Comparison of ENCODE assay signal across 17 cellular contexts in the genomic region with DNA sequence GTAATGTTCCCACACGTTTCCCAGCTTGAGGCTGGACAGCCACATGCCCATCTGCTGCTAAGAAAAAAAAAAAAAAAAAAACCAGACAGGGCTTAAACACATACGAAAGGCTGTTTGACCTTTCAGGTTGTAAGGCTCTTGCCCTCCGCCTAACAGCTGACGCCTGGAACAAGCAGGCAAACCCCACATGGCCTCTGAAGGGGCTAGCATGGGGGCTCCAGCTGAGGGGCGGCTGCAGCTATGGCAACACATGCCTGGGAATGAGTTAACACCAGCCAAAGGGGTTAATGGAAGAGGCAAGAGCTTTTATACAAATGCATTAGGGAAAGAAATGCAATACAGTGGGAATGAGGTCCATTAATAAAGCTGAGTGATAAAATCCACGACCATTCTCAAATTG.
"Had no signal": no experiment of that assay in that cellular context is flagged by ENCODE, and none has a peak within 500 bp of the region (broad histone marks: within the 10 kb centered on the region; RNA-seq: fewer than 3 reads in every experiment).

No MANE protein-coding gene starts in this region.

- H3K4me1 Mint-ChIP-seq: stimulated activated effector memory CD8-positive, alpha-beta T cell treated with anti-CD3 and anti-CD28 coated beads, Interleukin-12 subunit alpha, Interleukin-12 subunit beta, amount 100 ng/mL, for 72 hours had no signal

- H3K27ac ChIP-seq: heart left ventricle, pancreas, prostate gland, right lobe of liver, suprapubic skin, thyroid gland had no signal

- H3K27me3 Mint-ChIP-seq: naive thymus-derived CD4-positive, alpha-beta T cell; type B pancreatic cell had no signal

- H3K36me3 Mint-ChIP-seq: stimulated activated effector memory CD8-positive, alpha-beta T cell treated with anti-CD3 and anti-CD28 coated beads, Interleukin-12 subunit alpha, Interleukin-12 subunit beta, amount 100 ng/mL, for 72 hours; type B pancreatic cell had no signal

- H3K9me3 ChIP-seq: heart left ventricle, pancreas, prostate gland, right lobe of liver, suprapubic skin, thyroid gland had no signal

- H3K27me3 ChIP-seq: heart left ventricle, pancreas, right lobe of liver, suprapubic skin, thyroid gland had no signal

- H3K4me1 ChIP-seq: pancreas, prostate gland, suprapubic skin, thyroid gland had no signal

- H3K36me3 ChIP-seq: heart left ventricle, pancreas, prostate gland, right lobe of liver, suprapubic skin, thyroid gland had no signal

- H3K27ac Mint-ChIP-seq: naive thymus-derived CD4-positive, alpha-beta T cell; stimulated activated effector memory CD8-positive, alpha-beta T cell treated with anti-CD3 and anti-CD28 coated beads, Interleukin-12 subunit alpha, Interleukin-12 subunit beta, amount 100 ng/mL, for 72 hours; type B pancreatic cell had no signal

- H3K4me3 ChIP-seq: heart left ventricle, pancreas, prostate gland, right lobe of liver, suprapubic skin, thyroid gland had no signal

- H3K4me3 Mint-ChIP-seq: naive thymus-derived CD4-positive, alpha-beta T cell; stimulated activated effector memory CD8-positive, alpha-beta T cell treated with anti-CD3 and anti-CD28 coated beads, Interleukin-12 subunit alpha, Interleukin-12 subunit beta, amount 100 ng/mL, for 72 hours; type B pancreatic cell had no signal

- H3K9me3 Mint-ChIP-seq: naive thymus-derived CD4-positive, alpha-beta T cell; stimulated activated effector memory CD8-positive, alpha-beta T cell treated with anti-CD3 and anti-CD28 coated beads, Interleukin-12 subunit alpha, Interleukin-12 subunit beta, amount 100 ng/mL, for 72 hours; type B pancreatic cell had no signal

- DNase-seq: dermis blood vessel endothelial cell; effector CD4-positive, alpha-beta T cell; foreskin melanocyte; heart left ventricle; hippocampal formation; naive thymus-derived CD4-positive, alpha-beta T cell; occipital lobe; pancreas; right lobe of liver; stimulated activated CD4-positive, alpha-beta T cell treated with anti-CD3 and anti-CD28 coated beads, Interleukin-4, amount 100 ng/mL, for 1 hour; stimulated activated CD8-positive, alpha-beta memory T cell treated with anti-CD3 and anti-CD28 coated beads, Interleukin-4, amount 100 ng/mL, for 48 hours; stimulated activated naive CD8-positive, alpha-beta T cell treated with anti-CD3 and anti-CD28 coated beads, Interleukin-15, Interleukin-2, amounts not matched to agents 100 U/mL and 50 U/mL, for 24 hours; thyroid gland had no signal
